In genomic region chr4:183544109-183544508, GRCh38 we compare ENCODE assay signal across 24 cellular contexts. TPM values are rescaled to one million over a fixed set of nuclear protein-coding genes. Genes with fewer than 3 reads are reported as not detected.
DNase-seq lines count a peak whose midpoint lies in the region; ATAC-seq, FAIRE-seq and TF ChIP-seq lines count a peak whose summit lies in the region.
"Had no signal": no experiment of that assay in that cellular context is flagged by ENCODE, and none has a peak within 500 bp of the region (broad histone marks: within the 10 kb centered on the region; RNA-seq: fewer than 3 reads in every experiment).

No MANE protein-coding gene starts in this region.

- TF ChIP-seq POLR2A in IMR-90 (IDR thresholded peaks at IDR 0.05; ENCODE audit: low read depth, low read length) (no peak), GM12878 (IDR thresholded peaks at IDR 0.05; ENCODE audit: low read depth, low read length) (no peak)

- H3K9me3 ChIP-seq in IMR-90 (ENCODE audit: control insufficient read depth, insufficient read depth, low read length) (peaks cover 4% of the 10 kb centered on the region), GM12878 (replicated peaks; ENCODE audit: control insufficient read depth, insufficient read depth, low read length) (no peaks in the 10 kb centered on the region; the same call in 2 of the 3 replicates), ascending aorta (no peaks in the 10 kb centered on the region)
- H3K9me3 ChIP-seq: colonic mucosa had no signal

- H3K14ac ChIP-seq in IMR-90 (replicated peaks; ENCODE audit: low read depth, low read length) = no peak overlapping the region

- H3K4me1 ChIP-seq in IMR-90 (ENCODE audit: control insufficient read depth, insufficient read depth, low read length) (peaks cover 8% of the 10 kb centered on the region; the same call in 1 of the 2 replicates), GM12878 (ENCODE audit: control insufficient read depth, insufficient read depth, low read length) (no peaks in the 10 kb centered on the region), mesendoderm (ENCODE audit: control insufficient read depth, low read depth, low read length) (no peaks in the 10 kb centered on the region), ascending aorta (no peaks in the 10 kb centered on the region)
- H3K4me1 ChIP-seq: colonic mucosa had no signal

- no peak overlapping the region for H2BK5ac ChIP-seq in IMR-90 (ENCODE audit: low read depth, low read length, poor library complexity, severe bottlenecking)
- no peak overlapping the region for H2BK5ac ChIP-seq in mesendoderm (ENCODE audit: low read length)

- H3K4me2 ChIP-seq in IMR-90 (ENCODE audit: low read depth, low read length) (no peak overlapping the region), GM12878 (ENCODE audit: control insufficient read depth, insufficient read depth) (no peak overlapping the region), mesendoderm (ENCODE audit: low read length) (no peak overlapping the region)

- CTCF ChIA-PET in IMR-90 (lab: Yijun Ruan, JAX) (no interaction called here), GM12878 (lab: Yijun Ruan, JAX) (no interaction called here)

- TF ChIP-seq RAD21 in IMR-90 (IDR thresholded peaks at IDR 0.05; ENCODE audit: low read length) (no peak), GM12878 (IDR thresholded peaks at IDR 0.05; ENCODE audit: insufficient read depth, low read depth, low read length) (no peak)

- dilution Hi-C loops in IMR-90 (cut with HindIII; ENCODE audit: low sequenced_read_pairs, unreplicated experiment) = no loop called here

- H2BK20ac ChIP-seq in IMR-90 (ENCODE audit: low read depth, low read length) = no peak overlapping the region

- in situ Hi-C loops in IMR-90 (cut with MboI; ENCODE audit: low sequenced_read_pairs) (no loop called here), GM12878 (cut with MboI) (no loop called here)

- H2AK9ac ChIP-seq in IMR-90 (replicated peaks; ENCODE audit: low read depth, low read length, poor library complexity) = no peak overlapping the region

- BruUV-seq in IMR-90 (replicated peaks; lab: Mats Ljungman, UMichigan) (no TSS peak), GM12878 (replicated peaks; lab: Mats Ljungman, UMichigan) (no TSS peak)

- H3K9me1 ChIP-seq in IMR-90 (ENCODE audit: insufficient read depth, low read length) = no peaks in the 10 kb centered on the region

- no peaks in the 10 kb centered on the region for H3K27me3 ChIP-seq in IMR-90 (ENCODE audit: control insufficient read depth, insufficient read depth, low read length)
- H3K27me3 ChIP-seq in GM12878 (replicated peaks in 1 of 2; ENCODE audit: control insufficient read depth in 2 of 2, insufficient read depth in 2 of 2, low read length in 1 of 2) = no peaks in the 10 kb centered on the region
- no peaks in the 10 kb centered on the region for H3K27me3 ChIP-seq in mesendoderm (ENCODE audit: insufficient read depth, low read length, poor library complexity)
- no peaks in the 10 kb centered on the region for H3K27me3 ChIP-seq in ascending aorta
- H3K27me3 ChIP-seq: colonic mucosa, ovary had no signal

- no peaks in the 10 kb centered on the region for H3K36me3 ChIP-seq in IMR-90 (ENCODE audit: control insufficient read depth, insufficient read depth, low read length)
- H3K36me3 ChIP-seq in GM12878 (ENCODE audit: control insufficient read depth in 2 of 2, insufficient read depth in 2 of 2, low read length in 1 of 2) = no peaks in the 10 kb centered on the region
- H3K36me3 ChIP-seq in mesendoderm (ENCODE audit: control insufficient read depth, insufficient read depth, low read length) = no peaks in the 10 kb centered on the region
- H3K36me3 ChIP-seq in ascending aorta = no peaks in the 10 kb centered on the region
- H3K36me3 ChIP-seq: colonic mucosa, ovary, thoracic aorta had no signal

- H4K5ac ChIP-seq in IMR-90 (ENCODE audit: low read depth, low read length) = no peak overlapping the region
- H4K5ac ChIP-seq in mesendoderm (ENCODE audit: low read length) = no peak overlapping the region

- H3K23ac ChIP-seq in IMR-90 (ENCODE audit: low read depth, low read length) (no peak overlapping the region), mesendoderm (ENCODE audit: low read length) (no peak overlapping the region)

- H2AK5ac ChIP-seq in IMR-90 (ENCODE audit: low read depth, low read length) = no peak overlapping the region
- no peak overlapping the region for H2AK5ac ChIP-seq in mesendoderm (ENCODE audit: low read length)

- no peak for TF ChIP-seq CTCF in IMR-90 (conservative IDR thresholded peaks at IDR 0.05; ENCODE audit: low read depth, low read length)
- TF ChIP-seq CTCF in GM12878 (IDR thresholded peaks at IDR 0.05 in 2 of 3, conservative IDR thresholded peaks at IDR 0.05 in 1 of 3; ENCODE audit: control insufficient read depth in 2 of 3, extremely low read depth in 1 of 3, insufficient read depth in 1 of 3, low read depth in 3 of 3, low read length in 3 of 3) = no peak
- no peak for TF ChIP-seq CTCF in ascending aorta (IDR thresholded peaks at IDR 0.05)

- no peak overlapping the region for H3K4me3 ChIP-seq in IMR-90 (ENCODE audit: insufficient read depth, low read depth, low read length)
- H3K4me3 ChIP-seq in GM12878 = no peak overlapping the region
- H3K4me3 ChIP-seq in mesendoderm (ENCODE audit: low read length) = no peak overlapping the region
- no peak overlapping the region for H3K4me3 ChIP-seq in ascending aorta
- H3K4me3 ChIP-seq: colonic mucosa, ovary, thoracic aorta had no signal

- H2BK15ac ChIP-seq in IMR-90 (ENCODE audit: low read depth, low read length) (no peak overlapping the region), mesendoderm (replicated peaks; ENCODE audit: low read depth) (no peak overlapping the region)

- no peak for TF ChIP-seq EP300 in GM12878 (IDR thresholded peaks at IDR 0.05; ENCODE audit: borderline replicate concordance in 1 of 2, control insufficient read depth in 1 of 2, low read depth in 2 of 2, low read length in 2 of 2)

- ATAC-seq in IMR-90 (ENCODE audit: low read depth) (no peak), GM12878 (no peak), HG02610 (IDR thresholded peaks at IDR 0.05; ENCODE audit: unreplicated experiment) (no peak)
- ATAC-seq: left lobe of liver had no signal

- H3K9ac ChIP-seq in IMR-90 (ENCODE audit: low read depth, low read length) = no peak overlapping the region
- H3K9ac ChIP-seq in GM12878 (ENCODE audit: control insufficient read depth, insufficient read depth, low read length) = no peak overlapping the region
- no peak overlapping the region for H3K9ac ChIP-seq in mesendoderm (ENCODE audit: low read length)

- SMC1A ChIA-PET in GM12878 (lab: Charles Lee; ENCODE audit: uncharacterized antibody, unreplicated experiment) = no interaction called here

- H2BK120ac ChIP-seq in IMR-90 (ENCODE audit: low read depth, low read length) = no peak overlapping the region
- no peak overlapping the region for H2BK120ac ChIP-seq in mesendoderm (ENCODE audit: low read depth, low read length)

- H4K8ac ChIP-seq in IMR-90 (ENCODE audit: low read depth in 2 of 2, low read length in 2 of 2) (no peak overlapping the region), mesendoderm (ENCODE audit: low read depth, low read length) (no peak overlapping the region)

- H4K91ac ChIP-seq in IMR-90 (ENCODE audit: insufficient read depth, low read depth, low read length) = no peak overlapping the region

- RAD21 ChIA-PET in GM12878 (lab: Charles Lee; ENCODE audit: unreplicated experiment) = no interaction called here

- POLR2A ChIA-PET in IMR-90 (lab: Charles Lee; ENCODE audit: unreplicated experiment) (no interaction called here), GM12878 (lab: Charles Lee) (no interaction called here)

- intact Hi-C loops in IMR-90 (cut with micrococcal nuclease) = no loop called here
- intact Hi-C loops in GM12878 (cut with micrococcal nuclease; ENCODE audit: unreplicated experiment) = no loop called here
- intact Hi-C loops in ascending aorta (cut with DNase I) = no loop called here

- H3K56ac ChIP-seq in IMR-90 (ENCODE audit: extremely low read depth, insufficient read depth, low read length) (no peak overlapping the region), mesendoderm (ENCODE audit: low read length) (no peak overlapping the region)

- no peaks in the 10 kb centered on the region for H3K79me1 ChIP-seq in IMR-90 (ENCODE audit: low read depth in 1 of 2, low read length in 2 of 2)
- no peaks in the 10 kb centered on the region for H3K79me1 ChIP-seq in mesendoderm (ENCODE audit: low read length)

- H3K18ac ChIP-seq in IMR-90 (ENCODE audit: low read depth, low read length) (no peak overlapping the region), mesendoderm (ENCODE audit: low read length) (no peak overlapping the region)

- no peak overlapping the region for H3K4ac ChIP-seq in IMR-90 (ENCODE audit: low read depth, low read length)
- no peak overlapping the region for H3K4ac ChIP-seq in mesendoderm (ENCODE audit: low read depth, low read length)

- no peak overlapping the region for H3K27ac ChIP-seq in IMR-90 (ENCODE audit: insufficient read depth, low read length)
- no peak overlapping the region for H3K27ac ChIP-seq in GM12878 (ENCODE audit: control insufficient read depth, insufficient read depth)
- no peak overlapping the region for H3K27ac ChIP-seq in mesendoderm (ENCODE audit: low read depth, low read length)
- H3K27ac ChIP-seq in ascending aorta = no peak overlapping the region
- H3K27ac ChIP-seq: colonic mucosa, thoracic aorta had no signal

- H4K20me1 ChIP-seq in IMR-90 (ENCODE audit: insufficient read depth, low read length) = no peaks in the 10 kb centered on the region
- H4K20me1 ChIP-seq in GM12878 (ENCODE audit: control insufficient read depth, insufficient read depth) = no peaks in the 10 kb centered on the region

- 87% methylated on average over 2 of the region's 5 CpGs; no CpG with 5 or more reads in 1 of the 2 experiments for WGBS in IMR-90 (ENCODE audit: extremely low coverage in 2 of 2, insufficient read length in 1 of 2), 2 experiments
- 41% methylated on average over 5 of the region's 5 CpGs for WGBS in GM12878 (ENCODE audit: insufficient coverage, insufficient replicate concordance, low lambda C conversion rate, missing lambda C conversion rate)
- WGBS in mesendoderm (ENCODE audit: extremely low coverage, insufficient coverage, low lambda C conversion rate) = no CpG with 5 or more reads among the region's 5 CpGs

- H2AFZ ChIP-seq in IMR-90 (replicated peaks; ENCODE audit: low read length, poor library complexity) (no peak overlapping the region), GM12878 (ENCODE audit: control insufficient read depth, low read depth, low read length) (no peak overlapping the region)

- peak; percentile 12 for DNase-seq in stimulated activated CD4-positive, alpha-beta T cell treated with anti-CD3 and anti-CD28 coated beads, Interleukin-15, amount 100 ng/mL, for 24 hours
- no peak for DNase-seq in stimulated activated CD4-positive, alpha-beta T cell treated with anti-CD3 and anti-CD28 coated beads, Interleukin-2, amount 100 ng/mL, for 48 hours
- DNase-seq in IMR-90 (peak; percentile 2), GM12878 (ENCODE audit: low read depth, low spot score) (no peak), mesendoderm (peak; percentile 16), ascending aorta (ENCODE audit: low spot score in 2 of 2) (no peak)
- DNase-seq in activated effector memory CD4-positive, alpha-beta T cell treated with anti-CD3 and anti-CD28 coated beads, Interleukin-2, amount 50 U/mL, for 16 hours = no peak
- DNase-seq: activated CD4-positive, alpha-beta T cell treated with anti-CD3 and anti-CD28 coated beads, Interleukin-2, amount 10 ng/mL, durations not matched to agents 7 days and 5 days; activated CD8-positive, alpha-beta memory T cell treated with anti-CD3 and anti-CD28 coated beads, Interleukin-2, amount 50 U/mL, for 4 hours; C1 segment of cervical spinal cord; colonic mucosa; effector CD4-positive, alpha-beta T cell; H7; hypothalamus; NCI-H1092; NCI-H1694 treated with DMSO at 0.1 percent for 48 hours; NCI-H446 treated with DMSO at 0.1 percent for 48 hours; NCI-H82; T-helper 9 cell had no signal

- FAIRE-seq in GM12878 (lab: Jason Lieb, UNC) = no peak
- FAIRE-seq: RCC 7860 had no signal

- H3K79me2 ChIP-seq in GM12878 (ENCODE audit: control insufficient read depth, insufficient read depth, low read length) (no peaks in the 10 kb centered on the region), mesendoderm (ENCODE audit: control insufficient read depth, insufficient read depth, low read length) (no peaks in the 10 kb centered on the region)

RNA-seq across cellular contexts. Expression of gene ING2, which starts 39.3 kb away (rescaled TPM):
- total RNA-seq in IMR-90 (2012; rRNA removed) = 2.5 and 9.7 TPM in 2 replicates
- polyA plus RNA-seq in IMR-90 (2012; rRNA removed) = 7.3 and 9.5 TPM in 2 replicates
- polyA plus RNA-seq in IMR-90 (2012; cell fraction: cytosol; rRNA removed) = 6.3 and 10.1 TPM in 2 replicates
- polyA plus RNA-seq in IMR-90 (2012; cell fraction: nucleus; rRNA removed; ENCODE audit: low replicate concordance) = 1.6 and 3.2 TPM in 2 replicates
- 5.6 and 6.6 TPM in 2 replicates for total RNA-seq in GM12878 (2013; cell fraction: nucleolus; rRNA removed)
- total RNA-seq in GM12878 (2014; rRNA removed) = 5.1 and 8.7 TPM in 2 replicates
- total RNA-seq in GM12878 (2014; rRNA removed; fragmentation: Illumina TruSeq; extraction: Trizol) = 9.5 and 10.0 TPM in 2 replicates
- 7.0 and 7.2 TPM in 2 replicates for total RNA-seq in GM12878 (2021)
- 8.1 TPM for polyA plus RNA-seq in GM12878 (2011; ENCODE audit: low read depth)
- polyA plus RNA-seq in GM12878 (2011; rRNA removed) = 12.1 and 20.0 TPM in 2 replicates
- 4.6 TPM in 2 replicates for polyA plus RNA-seq in GM12878 (2011; cell fraction: cytosol; rRNA removed)
- 4.6 and 6.1 TPM in 2 replicates for polyA plus RNA-seq in GM12878 (2011; cell fraction: nucleus; rRNA removed)
- polyA plus RNA-seq in GM12878 (2012) = 11.1 and 14.5 TPM in 2 replicates
- polyA plus RNA-seq in GM12878 (2014; fragmentation: Illumina TruSeq; extraction: Trizol) = 16.1 and 19.9 TPM in 2 replicates
- polyA plus RNA-seq in GM12878 (2014; fragmentation: Nextera tagmentation; extraction: Ambion mirVana) = 1 to 10 TPM; 3.3 to 6.6 TPM
- 11.7 and 11.9 TPM in 2 replicates for polyA plus RNA-seq in GM12878 (2014; rRNA removed)
- polyA plus RNA-seq in GM12878 (2016; fragmentation: Nextera tagmentation; extraction: Ambion mirVana) = 10 to 100 TPM; 13.6 to 15.4 TPM
- 3.0 and 3.3 TPM in 2 replicates for polyA minus RNA-seq in GM12878 (2011; rRNA and poly(A)+ RNA removed)
- 2.6 and 3.3 TPM in 2 replicates for polyA minus RNA-seq in GM12878 (2011; cell fraction: cytosol; rRNA and poly(A)+ RNA removed)
- polyA minus RNA-seq in GM12878 (2011; cell fraction: nucleus; rRNA and poly(A)+ RNA removed) = 3.3 and 3.4 TPM in 2 replicates
- 17.0 TPM for polyA plus RNA-seq in mesendoderm (2013, experiment 1 of 2)
- 19.0 TPM for polyA plus RNA-seq in mesendoderm (2013, experiment 2 of 2)
- 6.9 TPM for total RNA-seq in ascending aorta

Comparison
In these comparisons a context has a peak if more than half of its experiments do, and no peak if none do; other contexts are left out.
1. DNase-seq: peak in stimulated activated CD4-positive, alpha-beta T cell treated with anti-CD3 and anti-CD28 coated beads, Interleukin-15, amount 100 ng/mL, for 24 hours (single experiment), IMR-90 (single experiment) and mesendoderm (single experiment); none in stimulated activated CD4-positive, alpha-beta T cell treated with anti-CD3 and anti-CD28 coated beads, Interleukin-2, amount 100 ng/mL, for 48 hours (0 of 2), GM12878 (single experiment), ascending aorta (0 of 2) and activated effector memory CD4-positive, alpha-beta T cell treated with anti-CD3 and anti-CD28 coated beads, Interleukin-2, amount 50 U/mL, for 16 hours (single experiment).